In genomic region chr17:67490471-67490870, GRCh38 we compare ENCODE assay signal across 2 cellular contexts.
TF ChIP-seq lines count a peak whose summit lies in the region.

No MANE protein-coding gene starts in this region.

TF ChIP-seq in liver, 16 proteins besides CTCF, POLR2A, EP300 and RAD21 (continued from another document):
- no peak for TF ChIP-seq ZBTB33 (IDR thresholded peaks at IDR 0.05)

TF ChIP-seq in HepG2, 621 proteins besides CTCF, POLR2A, EP300 and RAD21 (continued from another document):
- TF ChIP-seq, protein P1, sequence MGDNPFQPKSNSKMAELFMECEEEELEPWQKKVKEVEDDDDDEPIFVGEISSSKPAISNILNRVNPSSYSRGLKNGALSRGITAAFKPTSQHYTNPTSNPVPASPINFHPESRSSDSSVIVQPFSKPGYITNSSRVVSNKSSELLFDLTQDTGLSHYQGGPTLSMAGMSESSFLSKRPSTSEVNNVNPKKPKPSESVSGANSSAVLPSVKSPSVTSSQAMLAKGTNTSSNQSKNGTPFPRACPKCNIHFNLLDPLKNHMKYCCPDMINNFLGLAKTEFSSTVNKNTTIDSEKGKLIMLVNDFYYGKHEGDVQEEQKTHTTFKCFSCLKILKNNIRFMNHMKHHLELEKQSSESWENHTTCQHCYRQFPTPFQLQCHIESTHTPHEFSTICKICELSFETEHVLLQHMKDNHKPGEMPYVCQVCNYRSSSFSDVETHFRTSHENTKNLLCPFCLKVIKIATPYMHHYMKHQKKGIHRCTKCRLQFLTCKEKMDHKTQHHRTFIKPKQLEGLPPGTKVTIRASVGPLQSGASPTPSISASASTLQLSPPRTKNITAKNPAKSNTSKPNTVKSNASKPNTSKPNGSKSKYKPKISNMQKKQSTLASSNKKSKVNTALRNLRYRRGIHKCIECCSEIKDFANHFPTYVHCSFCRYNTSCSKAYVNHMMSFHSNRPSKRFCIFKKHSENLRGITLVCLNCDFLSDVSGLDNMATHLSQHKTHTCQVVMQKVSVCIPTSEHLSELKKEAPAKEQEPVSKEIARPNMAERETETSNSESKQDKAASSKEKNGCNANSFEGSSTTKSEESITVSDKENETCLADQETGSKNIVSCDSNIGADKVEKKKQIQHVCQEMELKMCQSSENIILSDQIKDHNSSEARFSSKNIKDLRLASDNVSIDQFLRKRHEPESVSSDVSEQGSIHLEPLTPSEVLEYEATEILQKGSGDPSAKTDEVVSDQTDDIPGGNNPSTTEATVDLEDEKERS (CRISPR knock-in tag; IDR thresholded peaks at IDR 0.05), result no peak
- TF ChIP-seq ZNF597 (CRISPR knock-in tag; IDR thresholded peaks at IDR 0.05) (no peak), REL (CRISPR knock-in tag; conservative IDR thresholded peaks at IDR 0.05) (no peak), ZNF124 (CRISPR knock-in tag; IDR thresholded peaks at IDR 0.05) (no peak), ZNF777 (CRISPR knock-in tag; IDR thresholded peaks at IDR 0.05) (no peak), ZNF136 (CRISPR knock-in tag; IDR thresholded peaks at IDR 0.05; ENCODE audit: low read depth) (no peak), ZNF24 (IDR thresholded peaks at IDR 0.05) (no peak)
